Comparison of ENCODE assay signal across 8 cellular contexts in the genomic region with DNA sequence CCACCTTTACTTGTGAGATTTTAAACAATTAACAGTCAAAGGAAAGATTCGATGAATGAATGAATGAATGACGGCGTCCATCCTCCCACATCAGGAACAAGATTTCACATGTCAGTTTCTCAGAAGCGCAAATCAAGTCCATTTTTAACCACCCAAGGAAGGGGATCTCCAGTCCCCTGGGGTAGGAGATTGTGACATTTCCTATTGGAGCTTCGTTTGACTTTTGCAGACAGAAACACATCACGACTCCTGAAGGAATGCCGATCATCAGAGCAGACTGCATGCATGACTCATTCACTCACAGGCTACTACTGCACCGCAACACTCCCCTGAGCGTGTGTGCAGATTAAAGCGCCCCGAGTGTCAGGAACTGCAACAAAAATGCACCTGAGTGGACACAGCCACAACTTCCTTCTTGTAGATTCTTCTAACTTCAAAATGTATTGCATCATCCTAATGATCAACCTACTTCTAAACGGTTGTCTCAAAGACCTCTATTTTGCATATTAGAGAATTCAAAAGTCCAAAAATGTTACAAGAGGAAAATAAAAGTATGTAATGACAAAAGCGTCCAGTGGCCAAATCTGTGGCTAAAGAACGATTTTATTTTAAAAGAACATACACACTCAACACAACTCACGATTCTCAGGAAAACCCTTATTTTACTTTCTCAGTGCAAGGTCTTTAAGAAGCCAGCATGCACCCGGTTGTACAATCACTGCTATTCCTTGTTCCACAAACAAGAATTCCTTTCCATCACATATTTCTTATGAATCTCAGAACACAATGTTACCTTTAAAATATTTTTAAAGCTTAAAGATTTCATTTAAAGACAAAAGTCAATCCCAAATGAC.
DNase-seq lines count a peak whose midpoint lies in the region; ATAC-seq and TF ChIP-seq lines count a peak whose summit lies in the region.

No MANE protein-coding gene starts in this region.

- H3K9me3 Mint-ChIP-seq in glutamatergic neuron (ENCODE audit: unreplicated experiment): peaks cover 8% of the 10 kb centered on the region
- H3K9me3 Mint-ChIP-seq in stimulated activated effector memory CD8-positive, alpha-beta T cell treated with anti-CD3 and anti-CD28 coated beads, Interleukin-12 subunit alpha, Interleukin-12 subunit beta, amount 100 ng/mL, for 72 hours: peaks cover 6% of the 10 kb centered on the region

- H3K36me3 ChIP-seq in HAP-1 (replicated peaks) (peaks cover 4% of the 10 kb centered on the region; the same call in 1 of the 2 replicates), right atrium auricular region (no peaks in the 10 kb centered on the region)

- no peak for TF ChIP-seq CTCF in glutamatergic neuron (IDR thresholded peaks at IDR 0.05; ENCODE audit: partially characterized antibody, unreplicated experiment)
- no peak for TF ChIP-seq CTCF in right atrium auricular region (IDR thresholded peaks at IDR 0.05)

- H3K4me1 Mint-ChIP-seq in glutamatergic neuron (ENCODE audit: low read depth, unreplicated experiment): peaks cover 20% of the 10 kb centered on the region
- H3K4me1 Mint-ChIP-seq in stimulated activated effector memory CD8-positive, alpha-beta T cell treated with anti-CD3 and anti-CD28 coated beads, Interleukin-12 subunit alpha, Interleukin-12 subunit beta, amount 100 ng/mL, for 72 hours: peaks cover 79% of the 10 kb centered on the region

- DNase-seq in HAP-1 (ENCODE audit: low spot score in 2 of 2) (peak in 1 of 2 experiments; percentile 19), NOMO-1 treated with dmso at 0.1 percent for 144 hours (lab: John Stamatoyannopoulos, UW; ENCODE audit: unreplicated experiment) (peak; percentile 61), glutamatergic neuron (no peak), NCI-H526 (lab: John Stamatoyannopoulos, UW) (no peak), right atrium auricular region (ENCODE audit: low spot score) (no peak)
- peak; percentile 86 for DNase-seq in activated effector memory CD4-positive, alpha-beta T cell treated with anti-CD3 and anti-CD28 coated beads, Interleukin-2, amount 50 U/mL, for 16 hours
- DNase-seq in stimulated activated effector memory CD8-positive, alpha-beta T cell treated with anti-CD3 and anti-CD28 coated beads, Interleukin-12 subunit alpha, Interleukin-12 subunit beta, amount 100 ng/mL, for 72 hours (ENCODE audit: low spot score in 2 of 2): no peak

- H3K4me3 Mint-ChIP-seq in glutamatergic neuron (ENCODE audit: unreplicated experiment): peak overlapping the region; percentile 100
- peak overlapping the region; percentile 85 for H3K4me3 Mint-ChIP-seq in stimulated activated effector memory CD8-positive, alpha-beta T cell treated with anti-CD3 and anti-CD28 coated beads, Interleukin-12 subunit alpha, Interleukin-12 subunit beta, amount 100 ng/mL, for 72 hours

- H3K4me3 ChIP-seq in GM08714 (ENCODE audit: low read length): peak overlapping the region; percentile 97
- H3K4me3 ChIP-seq in HAP-1: peak overlapping the region; percentile 44
- H3K4me3 ChIP-seq in right atrium auricular region: no peak overlapping the region

- H3K27ac Mint-ChIP-seq in glutamatergic neuron (ENCODE audit: unreplicated experiment): no peak overlapping the region
- H3K27ac Mint-ChIP-seq in stimulated activated effector memory CD8-positive, alpha-beta T cell treated with anti-CD3 and anti-CD28 coated beads, Interleukin-12 subunit alpha, Interleukin-12 subunit beta, amount 100 ng/mL, for 72 hours: peak overlapping the region; percentile 92

- peaks cover 13% of the 10 kb centered on the region for H3K27me3 Mint-ChIP-seq in glutamatergic neuron (ENCODE audit: unreplicated experiment)

- peaks cover 9% of the 10 kb centered on the region for H3K36me3 Mint-ChIP-seq in glutamatergic neuron (ENCODE audit: unreplicated experiment)
- peaks cover 74% of the 10 kb centered on the region for H3K36me3 Mint-ChIP-seq in stimulated activated effector memory CD8-positive, alpha-beta T cell treated with anti-CD3 and anti-CD28 coated beads, Interleukin-12 subunit alpha, Interleukin-12 subunit beta, amount 100 ng/mL, for 72 hours

- in situ Hi-C loops in HAP-1 (cut with MboI; ENCODE audit: low sequenced_read_pairs): no loop called here

- H3K27me3 ChIP-seq in HAP-1 (ENCODE audit: low read depth) (no peaks in the 10 kb centered on the region), right atrium auricular region (no peaks in the 10 kb centered on the region)

- ATAC-seq in stimulated activated effector memory CD8-positive, alpha-beta T cell treated with anti-CD3 and anti-CD28 coated beads, Interleukin-12 subunit alpha, Interleukin-12 subunit beta, amount 100 ng/mL, for 72 hours: peak; percentile 38

- H3K9me3 ChIP-seq in HAP-1 (no peaks in the 10 kb centered on the region), right atrium auricular region (no peaks in the 10 kb centered on the region)

- H3K4me1 ChIP-seq in HAP-1 (peaks cover 7% of the 10 kb centered on the region), right atrium auricular region (peaks cover 0 to 28% of the 10 kb centered on the region in 2 donors)

- H3K27ac ChIP-seq in right atrium auricular region: no peak overlapping the region

Comparison
In these comparisons a context has a peak if more than half of its experiments do, and no peak if none do; other contexts are left out.
1. H3K4me3 ChIP-seq: peak in GM08714 (single experiment) and HAP-1 (single experiment); none in right atrium auricular region (0 of 2).
2. DNase-seq: peak in NOMO-1 treated with dmso at 0.1 percent for 144 hours (single experiment) and activated effector memory CD4-positive, alpha-beta T cell treated with anti-CD3 and anti-CD28 coated beads, Interleukin-2, amount 50 U/mL, for 16 hours (single experiment); none in glutamatergic neuron (single experiment), stimulated activated effector memory CD8-positive, alpha-beta T cell treated with anti-CD3 and anti-CD28 coated beads, Interleukin-12 subunit alpha, Interleukin-12 subunit beta, amount 100 ng/mL, for 72 hours (0 of 2), NCI-H526 (0 of 2) and right atrium auricular region (single experiment).